1 cellular context compared by ENCODE assay signal in the genomic region with DNA sequence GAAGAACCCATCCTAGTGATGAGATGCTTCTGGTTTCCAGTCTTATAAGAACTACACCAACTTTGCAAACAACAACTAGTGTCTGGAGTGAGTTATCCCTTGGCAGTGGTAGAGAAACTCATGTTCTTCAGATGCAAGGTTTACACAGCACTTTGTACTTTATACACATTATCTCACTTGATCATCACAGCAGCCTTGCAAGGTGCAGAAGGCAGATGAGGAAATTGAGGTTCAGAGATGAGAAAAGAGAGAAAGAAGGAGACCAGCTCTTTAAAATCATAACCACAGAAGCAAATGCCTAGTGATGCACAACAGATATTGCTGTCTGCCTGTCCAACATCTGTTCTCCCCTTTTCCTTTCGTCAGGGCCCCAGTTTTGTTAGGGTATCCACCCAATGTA.
TF ChIP-seq lines count a peak whose summit lies in the region.

No MANE protein-coding gene starts in this region.

TF ChIP-seq in GM12878, 131 proteins besides CTCF, POLR2A, EP300 and RAD21:
- TF ChIP-seq PKNOX1 (IDR thresholded peaks at IDR 0.05): no peak
- no peak for TF ChIP-seq EGR1 (IDR thresholded peaks at IDR 0.05; ENCODE audit: borderline replicate concordance in 1 of 2, low read depth in 2 of 2, low read length in 2 of 2)
- no peak for TF ChIP-seq E4F1 (IDR thresholded peaks at IDR 0.05; ENCODE audit: borderline replicate concordance, partially characterized antibody)
- TF ChIP-seq RBBP5 (conservative IDR thresholded peaks at IDR 0.05): no peak
- no peak for TF ChIP-seq IRF4 (IDR thresholded peaks at IDR 0.05; ENCODE audit: low read depth, low read length)
- no peak for TF ChIP-seq YY1 (IDR thresholded peaks at IDR 0.05; ENCODE audit: low read depth, low read length)
- peak; percentile 81 for TF ChIP-seq RUNX3 (IDR thresholded peaks at IDR 0.05; ENCODE audit: low read length)
- TF ChIP-seq ZNF622 (IDR thresholded peaks at IDR 0.05): no peak
- TF ChIP-seq, protein P1, sequence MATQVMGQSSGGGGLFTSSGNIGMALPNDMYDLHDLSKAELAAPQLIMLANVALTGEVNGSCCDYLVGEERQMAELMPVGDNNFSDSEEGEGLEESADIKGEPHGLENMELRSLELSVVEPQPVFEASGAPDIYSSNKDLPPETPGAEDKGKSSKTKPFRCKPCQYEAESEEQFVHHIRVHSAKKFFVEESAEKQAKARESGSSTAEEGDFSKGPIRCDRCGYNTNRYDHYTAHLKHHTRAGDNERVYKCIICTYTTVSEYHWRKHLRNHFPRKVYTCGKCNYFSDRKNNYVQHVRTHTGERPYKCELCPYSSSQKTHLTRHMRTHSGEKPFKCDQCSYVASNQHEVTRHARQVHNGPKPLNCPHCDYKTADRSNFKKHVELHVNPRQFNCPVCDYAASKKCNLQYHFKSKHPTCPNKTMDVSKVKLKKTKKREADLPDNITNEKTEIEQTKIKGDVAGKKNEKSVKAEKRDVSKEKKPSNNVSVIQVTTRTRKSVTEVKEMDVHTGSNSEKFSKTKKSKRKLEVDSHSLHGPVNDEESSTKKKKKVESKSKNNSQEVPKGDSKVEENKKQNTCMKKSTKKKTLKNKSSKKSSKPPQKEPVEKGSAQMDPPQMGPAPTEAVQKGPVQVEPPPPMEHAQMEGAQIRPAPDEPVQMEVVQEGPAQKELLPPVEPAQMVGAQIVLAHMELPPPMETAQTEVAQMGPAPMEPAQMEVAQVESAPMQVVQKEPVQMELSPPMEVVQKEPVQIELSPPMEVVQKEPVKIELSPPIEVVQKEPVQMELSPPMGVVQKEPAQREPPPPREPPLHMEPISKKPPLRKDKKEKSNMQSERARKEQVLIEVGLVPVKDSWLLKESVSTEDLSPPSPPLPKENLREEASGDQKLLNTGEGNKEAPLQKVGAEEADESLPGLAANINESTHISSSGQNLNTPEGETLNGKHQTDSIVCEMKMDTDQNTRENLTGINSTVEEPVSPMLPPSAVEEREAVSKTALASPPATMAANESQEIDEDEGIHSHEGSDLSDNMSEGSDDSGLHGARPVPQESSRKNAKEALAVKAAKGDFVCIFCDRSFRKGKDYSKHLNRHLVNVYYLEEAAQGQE (IDR thresholded peaks at IDR 0.05; ENCODE audit: low read depth, low read length): no peak
- no peak for TF ChIP-seq MXI1 (IDR thresholded peaks at IDR 0.05; ENCODE audit: low read depth, low read length)
- TF ChIP-seq TCF3 (IDR thresholded peaks at IDR 0.05; ENCODE audit: borderline replicate concordance, insufficient read depth, low read depth, low read length): peak; percentile 74; the same call in 1 of the 2 replicates
- TF ChIP-seq LARP7 (IDR thresholded peaks at IDR 0.05): no peak
- TF ChIP-seq NR2F1 (conservative IDR thresholded peaks at IDR 0.05): no peak
- TF ChIP-seq GABPA (IDR thresholded peaks at IDR 0.05; ENCODE audit: low read depth): no peak
- no peak for TF ChIP-seq STAT1 (conservative IDR thresholded peaks at IDR 0.05)
